Comparison of ENCODE assay signal across 15 cellular contexts in the genomic region with DNA sequence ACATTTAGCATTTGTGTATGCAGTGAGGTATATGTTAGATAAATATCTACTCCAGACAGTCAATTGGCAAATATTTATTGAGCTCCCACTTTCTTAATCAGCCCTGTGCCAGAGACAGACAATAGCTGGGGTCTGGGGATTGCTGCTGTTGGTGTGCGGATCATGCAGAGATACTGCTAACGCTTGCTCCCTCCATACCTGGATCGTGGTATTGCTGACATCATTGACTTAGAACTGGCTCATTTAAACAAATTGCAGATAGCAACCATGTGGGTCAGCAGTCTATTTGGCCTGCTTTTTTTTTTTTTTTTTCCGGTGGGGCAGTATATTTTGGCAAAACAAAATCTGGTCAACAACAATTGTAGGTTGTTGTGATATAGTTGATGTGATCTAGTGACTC.
"Had no signal": no experiment of that assay in that cellular context is flagged by ENCODE, and none has a peak within 500 bp of the region (broad histone marks: within the 10 kb centered on the region; RNA-seq: fewer than 3 reads in every experiment).

No MANE protein-coding gene starts in this region.

- H3K4me3 ChIP-seq: breast epithelium, vagina had no signal

- H3K27ac Mint-ChIP-seq: activated naive CD8-positive, alpha-beta T cell treated with anti-CD3 and anti-CD28 coated beads, Interleukin-2, amount 50 U/mL, for 24 hours; activated T-helper 1 cell treated with anti-CD3 and anti-CD28 coated beads, Interleukin-12 subunit alpha, Interleukin-12 subunit beta, Interleukin-2, Interleukin-4 antibody, amounts not matched to agents 30 ng/mL and 10 ng/mL and 1 ng/mL, durations not matched to agents 14 hours and 24 hours and 36 hours had no signal

- H3K9me3 ChIP-seq: breast epithelium, vagina had no signal

- H3K27ac ChIP-seq: breast epithelium, parathyroid adenoma, vagina had no signal

- H2AFZ ChIP-seq: parathyroid adenoma had no signal

- DNase-seq: activated CD4-positive, alpha-beta T cell treated with anti-CD3 and anti-CD28 coated beads for 4 hours; activated CD8-positive, alpha-beta memory T cell treated with anti-CD3 and anti-CD28 coated beads, Interleukin-2, amount 50 U/mL, for 48 hours; activated naive CD4-positive, alpha-beta T cell; activated naive CD8-positive, alpha-beta T cell treated with anti-CD3 and anti-CD28 coated beads, Interleukin-2, amount 50 U/mL, for 24 hours; aorta; dermis blood vessel endothelial cell; effector memory CD8-positive, alpha-beta T cell; naive B cell; stimulated activated CD4-positive, alpha-beta T cell treated with anti-CD3 and anti-CD28 coated beads, Interleukin-12 subunit alpha, Interleukin-12 subunit beta, amount 100 ng/mL, for 4 hours; stimulated activated CD4-positive, alpha-beta T cell treated with anti-CD3 and anti-CD28 coated beads, Interleukin-2, amount 100 ng/mL, for 24 hours; T-helper 2 cell had no signal

- H3K9me3 Mint-ChIP-seq: activated naive CD8-positive, alpha-beta T cell treated with anti-CD3 and anti-CD28 coated beads, Interleukin-2, amount 50 U/mL, for 24 hours; activated T-helper 1 cell treated with anti-CD3 and anti-CD28 coated beads, Interleukin-12 subunit alpha, Interleukin-12 subunit beta, Interleukin-2, Interleukin-4 antibody, amounts not matched to agents 30 ng/mL and 10 ng/mL and 1 ng/mL, durations not matched to agents 14 hours and 24 hours and 36 hours; effector memory CD8-positive, alpha-beta T cell; naive B cell had no signal

- H3K27me3 Mint-ChIP-seq: activated naive CD8-positive, alpha-beta T cell treated with anti-CD3 and anti-CD28 coated beads, Interleukin-2, amount 50 U/mL, for 24 hours; effector memory CD8-positive, alpha-beta T cell; naive B cell had no signal

- ATAC-seq: activated naive CD8-positive, alpha-beta T cell treated with anti-CD3 and anti-CD28 coated beads, Interleukin-2, amount 50 U/mL, for 24 hours; effector memory CD8-positive, alpha-beta T cell had no signal

- H3K27me3 ChIP-seq: breast epithelium, vagina had no signal

- H3K36me3 ChIP-seq: breast epithelium, vagina had no signal

- H3K4me3 Mint-ChIP-seq: activated naive CD8-positive, alpha-beta T cell treated with anti-CD3 and anti-CD28 coated beads, Interleukin-2, amount 50 U/mL, for 24 hours; activated T-helper 1 cell treated with anti-CD3 and anti-CD28 coated beads, Interleukin-12 subunit alpha, Interleukin-12 subunit beta, Interleukin-2, Interleukin-4 antibody, amounts not matched to agents 30 ng/mL and 10 ng/mL and 1 ng/mL, durations not matched to agents 14 hours and 24 hours and 36 hours had no signal

- H3K9ac ChIP-seq: parathyroid adenoma had no signal
